1 cellular context compared by ENCODE assay signal in the genomic region with DNA sequence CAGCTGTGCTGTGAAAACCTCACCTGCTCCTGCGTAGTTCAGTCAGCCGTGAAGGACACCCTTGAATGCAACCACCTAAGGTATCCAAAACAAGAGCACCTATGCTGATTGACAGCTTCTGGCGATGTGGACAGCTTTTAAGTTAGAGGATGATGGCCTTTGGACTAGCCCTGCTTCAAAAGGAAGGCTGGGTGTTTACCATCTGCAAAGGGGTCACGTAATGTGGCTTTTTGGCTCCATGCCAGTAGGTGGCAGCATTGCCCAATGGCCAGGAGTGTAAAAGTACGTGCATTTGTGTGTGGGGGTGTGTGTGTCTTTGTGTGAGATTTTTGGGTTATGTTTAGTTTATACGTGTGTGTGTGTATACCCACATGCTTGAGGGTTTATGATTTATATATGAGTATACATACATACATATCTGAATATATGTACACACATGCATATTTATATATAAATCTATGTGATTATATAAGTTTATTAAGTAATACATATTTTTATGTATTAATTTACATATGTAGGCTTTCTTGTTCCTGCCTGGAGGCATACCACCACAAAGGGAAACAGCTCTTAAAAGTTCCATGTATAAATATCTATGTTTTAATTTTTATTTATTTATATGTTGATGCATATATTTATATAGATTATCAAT.
TF ChIP-seq lines count a peak whose summit lies in the region.

No MANE protein-coding gene starts in this region.

TF ChIP-seq in HepG2, 621 proteins besides CTCF, POLR2A, EP300 and RAD21 (continued from another document and continues in another):
- TF ChIP-seq AGO2 (optimal IDR thresholded peaks at IDR 0.05; ENCODE audit: low read depth, low read length) (no peak), ZNF101 (CRISPR knock-in tag; IDR thresholded peaks at IDR 0.05; ENCODE audit: borderline replicate concordance, low read depth) (no peak), ZNF644 (CRISPR knock-in tag; IDR thresholded peaks at IDR 0.05; ENCODE audit: low read depth) (peak; percentile 71; the same call in 1 of the 2 replicates), ZFP90 (CRISPR knock-in tag; IDR thresholded peaks at IDR 0.05; ENCODE audit: borderline replicate concordance) (no peak), CHD2 (IDR thresholded peaks at IDR 0.05; ENCODE audit: low read depth, low read length) (no peak), RXRA (CRISPR knock-in tag; IDR thresholded peaks at IDR 0.05) (no peak; the same call in 1 of the 2 replicates), NFKBIZ (CRISPR knock-in tag; IDR thresholded peaks at IDR 0.05) (no peak), TCF7 (IDR thresholded peaks at IDR 0.05; ENCODE audit: low read depth) (peak; percentile 70; the same call in 1 of the 2 replicates), POLR2AphosphoS5 (IDR thresholded peaks at IDR 0.05; ENCODE audit: low read depth, low read length) (no peak), MTF2 (CRISPR knock-in tag; IDR thresholded peaks at IDR 0.05; ENCODE audit: borderline replicate concordance) (no peak), ZMAT3 (CRISPR knock-in tag; conservative IDR thresholded peaks at IDR 0.05) (no peak), ZNF33A (CRISPR knock-in tag; IDR thresholded peaks at IDR 0.05; ENCODE audit: borderline replicate concordance) (no peak), ZNF616 (CRISPR knock-in tag; IDR thresholded peaks at IDR 0.05; ENCODE audit: low read depth) (no peak), ZNF136 (CRISPR knock-in tag; IDR thresholded peaks at IDR 0.05; ENCODE audit: low read depth) (no peak), XRCC5 (optimal IDR thresholded peaks at IDR 0.05; ENCODE audit: low read length) (peak; percentile 64), ZNF569 (CRISPR knock-in tag; IDR thresholded peaks at IDR 0.05; ENCODE audit: borderline replicate concordance) (no peak), MAFG (CRISPR knock-in tag; IDR thresholded peaks at IDR 0.05) (no peak), KMT2A (CRISPR knock-in tag; IDR thresholded peaks at IDR 0.05) (no peak), RARG (CRISPR knock-in tag; IDR thresholded peaks at IDR 0.05; ENCODE audit: low read depth) (no peak), ZNF232 (CRISPR knock-in tag; IDR thresholded peaks at IDR 0.05; ENCODE audit: borderline replicate concordance) (no peak), SMARCC2 (IDR thresholded peaks at IDR 0.05) (no peak), GABPB1 (CRISPR knock-in tag; IDR thresholded peaks at IDR 0.05) (no peak; the same call in 1 of the 2 replicates), NPAS2 (CRISPR knock-in tag; IDR thresholded peaks at IDR 0.05; ENCODE audit: borderline replicate concordance) (no peak), ZNF547 (CRISPR knock-in tag; IDR thresholded peaks at IDR 0.05) (no peak), RORA (CRISPR knock-in tag; IDR thresholded peaks at IDR 0.05) (no peak), ETV6 (CRISPR knock-in tag; conservative IDR thresholded peaks at IDR 0.05) (no peak), REL (CRISPR knock-in tag; conservative IDR thresholded peaks at IDR 0.05) (no peak), ZNF329 (CRISPR knock-in tag; IDR thresholded peaks at IDR 0.05; ENCODE audit: low read depth) (no peak), ZNF674 (CRISPR knock-in tag; IDR thresholded peaks at IDR 0.05; ENCODE audit: low read depth) (no peak), SALL2 (CRISPR knock-in tag; IDR thresholded peaks at IDR 0.05) (no peak), CCAR2 (optimal IDR thresholded peaks at IDR 0.05; ENCODE audit: low read depth, low read length) (no peak), NCOA1 (CRISPR knock-in tag; IDR thresholded peaks at IDR 0.05) (no peak), KAT2B (IDR thresholded peaks at IDR 0.05; ENCODE audit: borderline replicate concordance, low read depth, low read length) (no peak), HMGA1 (CRISPR knock-in tag; conservative IDR thresholded peaks at IDR 0.05) (no peak)
- TF ChIP-seq, protein P1, sequence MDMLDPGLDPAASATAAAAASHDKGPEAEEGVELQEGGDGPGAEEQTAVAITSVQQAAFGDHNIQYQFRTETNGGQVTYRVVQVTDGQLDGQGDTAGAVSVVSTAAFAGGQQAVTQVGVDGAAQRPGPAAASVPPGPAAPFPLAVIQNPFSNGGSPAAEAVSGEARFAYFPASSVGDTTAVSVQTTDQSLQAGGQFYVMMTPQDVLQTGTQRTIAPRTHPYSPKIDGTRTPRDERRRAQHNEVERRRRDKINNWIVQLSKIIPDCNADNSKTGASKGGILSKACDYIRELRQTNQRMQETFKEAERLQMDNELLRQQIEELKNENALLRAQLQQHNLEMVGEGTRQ (IDR thresholded peaks at IDR 0.05; ENCODE audit: low read depth, low read length) = no peak
- TF ChIP-seq, protein P1 (CRISPR knock-in tag; IDR thresholded peaks at IDR 0.05; ENCODE audit: borderline replicate concordance) = no peak
- TF ChIP-seq, protein P2, sequence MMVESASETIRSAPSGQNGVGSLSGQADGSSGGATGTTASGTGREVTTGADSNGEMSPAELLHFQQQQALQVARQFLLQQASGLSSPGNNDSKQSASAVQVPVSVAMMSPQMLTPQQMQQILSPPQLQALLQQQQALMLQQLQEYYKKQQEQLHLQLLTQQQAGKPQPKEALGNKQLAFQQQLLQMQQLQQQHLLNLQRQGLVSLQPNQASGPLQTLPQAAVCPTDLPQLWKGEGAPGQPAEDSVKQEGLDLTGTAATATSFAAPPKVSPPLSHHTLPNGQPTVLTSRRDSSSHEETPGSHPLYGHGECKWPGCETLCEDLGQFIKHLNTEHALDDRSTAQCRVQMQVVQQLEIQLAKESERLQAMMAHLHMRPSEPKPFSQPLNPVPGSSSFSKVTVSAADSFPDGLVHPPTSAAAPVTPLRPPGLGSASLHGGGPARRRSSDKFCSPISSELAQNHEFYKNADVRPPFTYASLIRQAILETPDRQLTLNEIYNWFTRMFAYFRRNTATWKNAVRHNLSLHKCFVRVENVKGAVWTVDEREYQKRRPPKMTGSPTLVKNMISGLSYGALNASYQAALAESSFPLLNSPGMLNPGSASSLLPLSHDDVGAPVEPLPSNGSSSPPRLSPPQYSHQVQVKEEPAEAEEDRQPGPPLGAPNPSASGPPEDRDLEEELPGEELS (CRISPR knock-in tag; IDR thresholded peaks at IDR 0.05) = peak; percentile 78
- TF ChIP-seq, protein P3, sequence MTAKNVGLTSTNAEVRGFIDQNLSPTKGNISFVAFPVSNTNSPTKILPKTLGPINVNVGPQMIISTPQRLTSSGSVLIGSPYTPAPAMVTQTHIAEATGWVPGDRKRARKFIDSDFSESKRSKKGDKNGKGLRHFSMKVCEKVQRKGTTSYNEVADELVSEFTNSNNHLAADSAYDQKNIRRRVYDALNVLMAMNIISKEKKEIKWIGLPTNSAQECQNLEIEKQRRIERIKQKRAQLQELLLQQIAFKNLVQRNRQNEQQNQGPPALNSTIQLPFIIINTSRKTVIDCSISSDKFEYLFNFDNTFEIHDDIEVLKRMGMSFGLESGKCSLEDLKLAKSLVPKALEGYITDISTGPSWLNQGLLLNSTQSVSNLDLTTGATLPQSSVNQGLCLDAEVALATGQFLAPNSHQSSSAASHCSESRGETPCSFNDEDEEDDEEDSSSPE (CRISPR knock-in tag; IDR thresholded peaks at IDR 0.05) = 0 out of 2 replicates have a peak, but pooled peaks have one; percentile 20
- TF ChIP-seq, protein P4, sequence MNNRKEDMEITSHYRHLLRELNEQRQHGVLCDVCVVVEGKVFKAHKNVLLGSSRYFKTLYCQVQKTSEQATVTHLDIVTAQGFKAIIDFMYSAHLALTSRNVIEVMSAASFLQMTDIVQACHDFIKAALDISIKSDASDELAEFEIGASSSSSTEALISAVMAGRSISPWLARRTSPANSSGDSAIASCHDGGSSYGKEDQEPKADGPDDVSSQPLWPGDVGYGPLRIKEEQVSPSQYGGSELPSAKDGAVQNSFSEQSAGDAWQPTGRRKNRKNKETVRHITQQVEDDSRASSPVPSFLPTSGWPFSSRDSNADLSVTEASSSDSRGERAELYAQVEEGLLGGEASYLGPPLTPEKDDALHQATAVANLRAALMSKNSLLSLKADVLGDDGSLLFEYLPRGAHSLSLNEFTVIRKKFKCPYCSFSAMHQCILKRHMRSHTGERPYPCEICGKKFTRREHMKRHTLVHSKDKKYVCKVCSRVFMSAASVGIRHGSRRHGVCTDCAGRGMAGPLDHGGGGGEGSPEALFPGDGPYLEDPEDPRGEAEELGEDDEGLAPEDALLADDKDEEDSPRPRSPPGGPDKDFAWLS (CRISPR knock-in tag; IDR thresholded peaks at IDR 0.05; ENCODE audit: borderline replicate concordance) = no peak
- TF ChIP-seq, protein P5, sequence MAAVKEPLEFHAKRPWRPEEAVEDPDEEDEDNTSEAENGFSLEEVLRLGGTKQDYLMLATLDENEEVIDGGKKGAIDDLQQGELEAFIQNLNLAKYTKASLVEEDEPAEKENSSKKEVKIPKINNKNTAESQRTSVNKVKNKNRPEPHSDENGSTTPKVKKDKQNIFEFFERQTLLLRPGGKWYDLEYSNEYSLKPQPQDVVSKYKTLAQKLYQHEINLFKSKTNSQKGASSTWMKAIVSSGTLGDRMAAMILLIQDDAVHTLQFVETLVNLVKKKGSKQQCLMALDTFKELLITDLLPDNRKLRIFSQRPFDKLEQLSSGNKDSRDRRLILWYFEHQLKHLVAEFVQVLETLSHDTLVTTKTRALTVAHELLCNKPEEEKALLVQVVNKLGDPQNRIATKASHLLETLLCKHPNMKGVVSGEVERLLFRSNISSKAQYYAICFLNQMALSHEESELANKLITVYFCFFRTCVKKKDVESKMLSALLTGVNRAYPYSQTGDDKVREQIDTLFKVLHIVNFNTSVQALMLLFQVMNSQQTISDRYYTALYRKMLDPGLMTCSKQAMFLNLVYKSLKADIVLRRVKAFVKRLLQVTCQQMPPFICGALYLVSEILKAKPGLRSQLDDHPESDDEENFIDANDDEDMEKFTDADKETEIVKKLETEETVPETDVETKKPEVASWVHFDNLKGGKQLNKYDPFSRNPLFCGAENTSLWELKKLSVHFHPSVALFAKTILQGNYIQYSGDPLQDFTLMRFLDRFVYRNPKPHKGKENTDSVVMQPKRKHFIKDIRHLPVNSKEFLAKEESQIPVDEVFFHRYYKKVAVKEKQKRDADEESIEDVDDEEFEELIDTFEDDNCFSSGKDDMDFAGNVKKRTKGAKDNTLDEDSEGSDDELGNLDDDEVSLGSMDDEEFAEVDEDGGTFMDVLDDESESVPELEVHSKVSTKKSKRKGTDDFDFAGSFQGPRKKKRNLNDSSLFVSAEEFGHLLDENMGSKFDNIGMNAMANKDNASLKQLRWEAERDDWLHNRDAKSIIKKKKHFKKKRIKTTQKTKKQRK (IDR thresholded peaks at IDR 0.05; ENCODE audit: low read length) = no peak
- TF ChIP-seq, protein P6, sequence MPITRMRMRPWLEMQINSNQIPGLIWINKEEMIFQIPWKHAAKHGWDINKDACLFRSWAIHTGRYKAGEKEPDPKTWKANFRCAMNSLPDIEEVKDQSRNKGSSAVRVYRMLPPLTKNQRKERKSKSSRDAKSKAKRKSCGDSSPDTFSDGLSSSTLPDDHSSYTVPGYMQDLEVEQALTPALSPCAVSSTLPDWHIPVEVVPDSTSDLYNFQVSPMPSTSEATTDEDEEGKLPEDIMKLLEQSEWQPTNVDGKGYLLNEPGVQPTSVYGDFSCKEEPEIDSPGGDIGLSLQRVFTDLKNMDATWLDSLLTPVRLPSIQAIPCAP (CRISPR knock-in tag; IDR thresholded peaks at IDR 0.05; ENCODE audit: low read depth) = no peak
- TF ChIP-seq, protein P7, sequence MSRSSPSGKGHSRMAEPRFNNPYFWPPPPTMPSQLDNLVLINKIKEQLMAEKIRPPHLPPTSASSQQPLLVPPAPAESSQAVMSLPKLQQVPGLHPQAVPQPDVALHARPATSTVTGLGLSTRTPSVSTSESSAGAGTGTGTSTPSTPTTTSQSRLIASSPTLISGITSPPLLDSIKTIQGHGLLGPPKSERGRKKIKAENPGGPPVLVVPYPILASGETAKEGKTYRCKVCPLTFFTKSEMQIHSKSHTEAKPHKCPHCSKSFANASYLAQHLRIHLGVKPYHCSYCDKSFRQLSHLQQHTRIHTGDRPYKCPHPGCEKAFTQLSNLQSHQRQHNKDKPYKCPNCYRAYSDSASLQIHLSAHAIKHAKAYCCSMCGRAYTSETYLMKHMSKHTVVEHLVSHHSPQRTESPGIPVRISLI (CRISPR knock-in tag; IDR thresholded peaks at IDR 0.05; ENCODE audit: borderline replicate concordance) = no peak
- TF ChIP-seq, protein P8, sequence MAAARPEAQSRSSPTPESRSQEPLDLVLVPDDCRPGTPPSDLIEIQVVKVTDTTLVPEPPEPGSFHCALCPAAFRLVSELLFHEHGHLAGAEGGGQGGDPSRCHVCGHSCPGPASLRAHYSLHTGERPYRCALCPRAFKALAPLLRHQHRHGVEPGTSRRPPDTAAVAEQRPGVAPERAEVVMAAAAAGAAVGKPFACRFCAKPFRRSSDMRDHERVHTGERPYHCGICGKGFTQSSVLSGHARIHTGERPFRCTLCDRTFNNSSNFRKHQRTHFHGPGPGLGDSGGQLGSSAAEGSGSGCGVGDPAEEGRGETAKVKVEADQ (CRISPR knock-in tag; IDR thresholded peaks at IDR 0.05; ENCODE audit: borderline replicate concordance) = 0 out of 2 replicates have a peak, but pooled peaks have one; percentile 46
- TF ChIP-seq, protein P9, sequence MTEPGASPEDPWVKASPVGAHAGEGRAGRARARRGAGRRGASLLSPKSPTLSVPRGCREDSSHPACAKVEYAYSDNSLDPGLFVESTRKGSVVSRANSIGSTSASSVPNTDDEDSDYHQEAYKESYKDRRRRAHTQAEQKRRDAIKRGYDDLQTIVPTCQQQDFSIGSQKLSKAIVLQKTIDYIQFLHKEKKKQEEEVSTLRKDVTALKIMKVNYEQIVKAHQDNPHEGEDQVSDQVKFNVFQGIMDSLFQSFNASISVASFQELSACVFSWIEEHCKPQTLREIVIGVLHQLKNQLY (CRISPR knock-in tag; IDR thresholded peaks at IDR 0.05) = no peak
- TF ChIP-seq, protein P10, sequence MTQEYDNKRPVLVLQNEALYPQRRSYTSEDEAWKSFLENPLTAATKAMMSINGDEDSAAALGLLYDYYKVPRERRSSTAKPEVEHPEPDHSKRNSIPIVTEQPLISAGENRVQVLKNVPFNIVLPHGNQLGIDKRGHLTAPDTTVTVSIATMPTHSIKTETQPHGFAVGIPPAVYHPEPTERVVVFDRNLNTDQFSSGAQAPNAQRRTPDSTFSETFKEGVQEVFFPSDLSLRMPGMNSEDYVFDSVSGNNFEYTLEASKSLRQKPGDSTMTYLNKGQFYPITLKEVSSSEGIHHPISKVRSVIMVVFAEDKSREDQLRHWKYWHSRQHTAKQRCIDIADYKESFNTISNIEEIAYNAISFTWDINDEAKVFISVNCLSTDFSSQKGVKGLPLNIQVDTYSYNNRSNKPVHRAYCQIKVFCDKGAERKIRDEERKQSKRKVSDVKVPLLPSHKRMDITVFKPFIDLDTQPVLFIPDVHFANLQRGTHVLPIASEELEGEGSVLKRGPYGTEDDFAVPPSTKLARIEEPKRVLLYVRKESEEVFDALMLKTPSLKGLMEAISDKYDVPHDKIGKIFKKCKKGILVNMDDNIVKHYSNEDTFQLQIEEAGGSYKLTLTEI (CRISPR knock-in tag; conservative IDR thresholded peaks at IDR 0.05) = no peak
- TF ChIP-seq, protein P11, sequence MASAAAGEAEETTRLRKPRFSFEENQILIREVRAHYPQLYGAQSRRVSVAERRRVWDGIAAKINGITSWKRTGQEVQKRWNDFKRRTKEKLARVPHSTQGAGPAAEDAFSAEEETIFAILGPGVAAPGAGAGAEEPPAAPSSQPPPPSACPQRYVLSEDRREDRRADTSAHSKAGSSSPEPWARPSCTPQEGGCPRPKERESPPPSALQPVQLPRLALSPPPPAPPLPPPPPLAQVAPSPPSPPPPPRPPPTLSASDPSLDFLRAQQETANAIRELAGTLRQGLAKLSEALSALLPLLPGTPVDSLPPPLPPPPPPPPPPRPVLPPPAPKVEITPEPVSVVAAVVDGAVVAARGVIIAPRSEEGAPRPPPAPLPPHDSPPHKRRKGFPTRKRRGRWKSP (CRISPR knock-in tag; IDR thresholded peaks at IDR 0.05) = no peak
